In genomic region chr2:13522096-13522495, GRCh38 we compare ENCODE assay signal across 17 cellular contexts.
DNase-seq lines count a peak whose midpoint lies in the region; ATAC-seq, FAIRE-seq and TF ChIP-seq lines count a peak whose summit lies in the region.
"Had no signal": no experiment of that assay in that cellular context is flagged by ENCODE, and none has a peak within 500 bp of the region (broad histone marks: within the 10 kb centered on the region; RNA-seq: fewer than 3 reads in every experiment).

No MANE protein-coding gene starts in this region.

- H3K27me3 ChIP-seq in MM.1S (replicated peaks; ENCODE audit: insufficient read depth, low read length) (no peaks in the 10 kb centered on the region), stomach (no peaks in the 10 kb centered on the region)

- peak; percentile 68 for FAIRE-seq in GM12891 (lab: Jason Lieb, UNC)
- FAIRE-seq in kidney (lab: Jason Lieb, UNC): no peak
- FAIRE-seq: A204.1, G401.6, H1, HepG2, HTR-8/SVneo had no signal

- H3F3A ChIP-seq in MM.1S (ENCODE audit: insufficient read depth, low read length): peaks cover 35% of the 10 kb centered on the region

- TF ChIP-seq POLR2A in GM12891 (IDR thresholded peaks at IDR 0.05; ENCODE audit: low read depth, low read length): 0 out of 2 replicates have a peak, but pooled peaks have one; percentile 17
- TF ChIP-seq POLR2A in stomach (IDR thresholded peaks at IDR 0.05): no peak

- H3K4me3 ChIP-seq in MM.1S (ENCODE audit: low read length) (peak overlapping the region; percentile 40; the same call in 1 of the 2 replicates), stomach (no peak overlapping the region), kidney (ENCODE audit: low read length in 2 of 2) (no peak overlapping the region)
- H3K4me3 ChIP-seq: HAP-1 had no signal

- no peak overlapping the region for H2AFZ ChIP-seq in MM.1S (ENCODE audit: low read length)

- peak overlapping the region; percentile 97 for H3K27ac ChIP-seq in MM.1S (ENCODE audit: low read length)
- H3K27ac ChIP-seq in stomach: peak overlapping the region; percentile 78 to 93 (median 84)
- no peak overlapping the region for H3K27ac ChIP-seq in kidney (ENCODE audit: low read depth in 2 of 2, low read length in 2 of 2)

- 0 out of 2 replicates have a peak, but pooled peaks cover 2% of the 10 kb centered on the region for H3K79me2 ChIP-seq in MM.1S (ENCODE audit: low read length)

- 41 to 72% (median 44%) methylated on average over 6 of the region's 6 CpGs for WGBS in stomach, 5 donors

- DNase-seq in GM12891 (ENCODE audit: insufficient read length, low spot score): no peak
- no peak for DNase-seq in MM.1S
- DNase-seq in stomach: no peak
- no peak for DNase-seq in kidney
- no peak for DNase-seq in GOT3 (lab: John Stamatoyannopoulos, UW)
- no peak for DNase-seq in stimulated activated naive CD4-positive, alpha-beta T cell treated with Interleukin-2 at 50 U/mL for 16 hours (lab: John Stamatoyannopoulos, UW)
- DNase-seq: C1 segment of cervical spinal cord; CD4-positive, alpha-beta T cell; DMS79 treated with DMSO at 0.1 percent for 48 hours; EL had no signal

- peak; percentile 29 for ATAC-seq in esophagus mucosa
- ATAC-seq: HepG2 had no signal

- no peak for TF ChIP-seq EP300 in stomach (IDR thresholded peaks at IDR 0.05)

- H3K9ac ChIP-seq in MM.1S (ENCODE audit: low read length) (peak overlapping the region; percentile 78), kidney (ENCODE audit: low read length in 2 of 2) (no peak overlapping the region)

- no peaks in the 10 kb centered on the region for H3K36me3 ChIP-seq in MM.1S (replicated peaks; ENCODE audit: insufficient read depth, low read length)
- H3K36me3 ChIP-seq in stomach: no peaks in the 10 kb centered on the region
- no peaks in the 10 kb centered on the region for H3K36me3 ChIP-seq in kidney (ENCODE audit: control insufficient read depth in 1 of 2, insufficient read depth in 2 of 2, low read length in 2 of 2)
- H3K36me3 ChIP-seq: HAP-1 had no signal

- H3K4me1 ChIP-seq in MM.1S (ENCODE audit: low read length): peaks cover 35% of the 10 kb centered on the region
- H3K4me1 ChIP-seq in stomach: peaks cover 0 to 17% (median 5%) of the 10 kb centered on the region in 4 donors
- H3K4me1 ChIP-seq in kidney (ENCODE audit: control insufficient read depth in 1 of 2, insufficient read depth in 1 of 2, low read depth in 1 of 2, low read length in 2 of 2): no peaks in the 10 kb centered on the region

- H4K20me1 ChIP-seq in MM.1S (ENCODE audit: insufficient read depth, low read length): no peaks in the 10 kb centered on the region

- no peaks in the 10 kb centered on the region for H3K9me2 ChIP-seq in MM.1S (replicated peaks; ENCODE audit: insufficient read depth, low read length)

- intact Hi-C loops in stomach (cut with DNase I; ENCODE audit: low total_unique reads) (no loop called here), kidney (cut with DNase I) (no loop called here)

- TF ChIP-seq CTCF in MM.1S (IDR thresholded peaks at IDR 0.05; ENCODE audit: low read length) (no peak), stomach (IDR thresholded peaks at IDR 0.05) (no peak), kidney (IDR thresholded peaks at IDR 0.05; ENCODE audit: borderline replicate concordance, extremely low read depth, insufficient read depth) (no peak)

- H3K4me2 ChIP-seq in MM.1S (ENCODE audit: low read depth, low read length): peak overlapping the region; percentile 92

- H3K9me3 ChIP-seq in MM.1S (replicated peaks; ENCODE audit: insufficient read depth, low read length) (no peaks in the 10 kb centered on the region), stomach (no peaks in the 10 kb centered on the region), kidney (ENCODE audit: control insufficient read depth in 1 of 2, low read length in 2 of 2) (no peaks in the 10 kb centered on the region)
- H3K9me3 ChIP-seq: HAP-1 had no signal

TF ChIP-seq in GM12891, 5 proteins besides CTCF, POLR2A, EP300 and RAD21:
- TF ChIP-seq POLR2AphosphoS5 (IDR thresholded peaks at IDR 0.05; ENCODE audit: low read depth, low read length) (no peak), SPI1 (IDR thresholded peaks at IDR 0.05; ENCODE audit: low read depth, low read length) (no peak), PAX5 (IDR thresholded peaks at IDR 0.05; ENCODE audit: insufficient read depth, low read length, severe bottlenecking) (no peak), TAF1 (IDR thresholded peaks at IDR 0.05; ENCODE audit: low read depth, low read length) (no peak), POU2F2 (IDR thresholded peaks at IDR 0.05; ENCODE audit: low read depth, low read length) (no peak)
TF ChIP-seq in GM12891: peak in this region for 0.

Comparison
In these comparisons a context has a peak if more than half of its experiments do, and no peak if none do; other contexts are left out.
1. H3K27ac ChIP-seq: peak in MM.1S (single experiment) and stomach (5 of 5); none in kidney (0 of 2).